In the genomic region with DNA sequence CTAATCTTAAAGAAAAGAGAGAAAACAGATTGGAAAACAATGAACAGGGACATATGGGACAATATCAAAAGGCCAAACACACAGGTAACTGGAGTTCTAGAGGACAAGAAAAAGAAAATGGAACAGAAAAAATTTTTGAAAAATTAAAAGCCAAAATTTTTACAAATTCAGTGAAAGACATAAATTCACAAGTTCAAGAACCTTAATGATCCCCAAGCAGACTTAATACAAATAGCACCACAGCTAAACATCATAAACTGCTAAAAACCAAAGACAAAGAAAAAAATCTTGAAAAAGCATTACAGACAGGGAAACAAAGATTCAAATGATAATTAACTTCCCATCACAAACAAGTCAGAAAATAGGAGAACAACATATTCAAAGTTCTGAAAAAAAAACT, we compare ENCODE assay signal across 35 cellular contexts.
"Had no signal": no experiment of that assay in that cellular context is flagged by ENCODE, and none has a peak within 500 bp of the region (broad histone marks: within the 10 kb centered on the region; RNA-seq: fewer than 3 reads in every experiment).

No MANE protein-coding gene starts in this region.

- DNase-seq: Karpas-422, Kasumi-1, MG63, MM.1S, MV-4-11, NCI-H1048, NCI-H1092, NCI-H1092 treated with DMSO at 0.1 percent for 48 hours, NCI-H1105, NCI-H1105 treated with DMSO at 0.1 percent for 48 hours, NCI-H1417 treated with DMSO at 0.1 percent for 48 hours, NCI-H1436, NCI-H1436 treated with DMSO at 0.1 percent for 48 hours, NCI-H146, NCI-H1694, NCI-H1694 treated with DMSO at 0.1 percent for 48 hours, NCI-H187, NCI-H187 treated with DMSO at 0.1 percent for 48 hours, NCI-H1930, NCI-H2029, NCI-H2029 treated with DMSO at 0.1 percent for 48 hours, NCI-H2081, NCI-H2081 treated with DMSO at 0.1 percent for 48 hours, NCI-H2107, NCI-H2171, NCI-H2171 treated with DMSO at 0.1 percent for 48 hours, NCI-H2227 treated with DMSO at 0.1 percent for 48 hours, NCI-H226, NCI-H345, NCI-H446, NCI-H446 treated with DMSO at 0.1 percent for 48 hours, NCI-H510A, NCI-H510A treated with DMSO at 0.1 percent for 48 hours, NCI-H524, NCI-H524 treated with DMSO at 0.1 percent for 48 hours had no signal

- H3K4me3 ChIP-seq: MG63 had no signal

- H3K36me3 ChIP-seq: MG63 had no signal
